In the genomic region with DNA sequence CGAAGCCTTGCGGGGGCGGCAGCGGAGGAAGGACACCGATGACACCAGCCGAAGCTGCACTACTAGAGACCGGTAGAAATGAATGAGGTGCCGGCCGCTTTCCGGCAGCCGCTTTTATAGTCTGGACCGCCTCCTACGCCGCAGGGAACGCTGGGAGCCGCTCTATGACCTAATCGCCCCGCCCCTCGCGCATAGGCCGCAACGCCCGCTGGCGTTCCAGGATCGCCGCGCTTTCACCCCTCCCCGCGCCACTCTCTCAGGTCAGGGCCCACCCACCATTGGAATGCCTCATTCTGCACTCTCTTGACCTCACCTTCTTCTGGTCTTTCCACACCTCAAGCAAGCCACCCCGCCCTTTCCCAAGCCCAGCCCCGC, we compare ENCODE assay signal across 1 cellular context.
TF ChIP-seq lines count a peak whose summit lies in the region.

TSS of gene DDX5 (minus strand) at position 89 of the 375 bp plus-strand sequence. CDS start 170 bp downstream, outside the sequence.

TF ChIP-seq in K562, 482 proteins besides CTCF, POLR2A, EP300 and RAD21 (continued from another document and continues in another):
- no peak for TF ChIP-seq ZNF57 (CRISPR knock-in tag; IDR thresholded peaks at IDR 0.05)
- TF ChIP-seq, protein P1, sequence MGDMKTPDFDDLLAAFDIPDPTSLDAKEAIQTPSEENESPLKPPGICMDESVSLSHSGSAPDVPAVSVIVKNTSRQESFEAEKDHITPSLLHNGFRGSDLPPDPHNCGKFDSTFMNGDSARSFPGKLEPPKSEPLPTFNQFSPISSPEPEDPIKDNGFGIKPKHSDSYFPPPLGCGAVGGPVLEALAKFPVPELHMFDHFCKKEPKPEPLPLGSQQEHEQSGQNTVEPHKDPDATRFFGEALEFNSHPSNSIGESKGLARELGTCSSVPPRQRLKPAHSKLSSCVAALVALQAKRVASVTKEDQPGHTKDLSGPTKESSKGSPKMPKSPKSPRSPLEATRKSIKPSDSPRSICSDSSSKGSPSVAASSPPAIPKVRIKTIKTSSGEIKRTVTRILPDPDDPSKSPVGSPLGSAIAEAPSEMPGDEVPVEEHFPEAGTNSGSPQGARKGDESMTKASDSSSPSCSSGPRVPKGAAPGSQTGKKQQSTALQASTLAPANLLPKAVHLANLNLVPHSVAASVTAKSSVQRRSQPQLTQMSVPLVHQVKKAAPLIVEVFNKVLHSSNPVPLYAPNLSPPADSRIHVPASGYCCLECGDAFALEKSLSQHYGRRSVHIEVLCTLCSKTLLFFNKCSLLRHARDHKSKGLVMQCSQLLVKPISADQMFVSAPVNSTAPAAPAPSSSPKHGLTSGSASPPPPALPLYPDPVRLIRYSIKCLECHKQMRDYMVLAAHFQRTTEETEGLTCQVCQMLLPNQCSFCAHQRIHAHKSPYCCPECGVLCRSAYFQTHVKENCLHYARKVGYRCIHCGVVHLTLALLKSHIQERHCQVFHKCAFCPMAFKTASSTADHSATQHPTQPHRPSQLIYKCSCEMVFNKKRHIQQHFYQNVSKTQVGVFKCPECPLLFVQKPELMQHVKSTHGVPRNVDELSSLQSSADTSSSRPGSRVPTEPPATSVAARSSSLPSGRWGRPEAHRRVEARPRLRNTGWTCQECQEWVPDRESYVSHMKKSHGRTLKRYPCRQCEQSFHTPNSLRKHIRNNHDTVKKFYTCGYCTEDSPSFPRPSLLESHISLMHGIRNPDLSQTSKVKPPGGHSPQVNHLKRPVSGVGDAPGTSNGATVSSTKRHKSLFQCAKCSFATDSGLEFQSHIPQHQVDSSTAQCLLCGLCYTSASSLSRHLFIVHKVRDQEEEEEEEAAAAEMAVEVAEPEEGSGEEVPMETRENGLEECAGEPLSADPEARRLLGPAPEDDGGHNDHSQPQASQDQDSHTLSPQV (IDR thresholded peaks at IDR 0.05): no peak
- TF ChIP-seq ZKSCAN3 (CRISPR knock-in tag; IDR thresholded peaks at IDR 0.05): no peak
- TF ChIP-seq PHF20 (IDR thresholded peaks at IDR 0.05; ENCODE audit: partially characterized antibody): no peak
- TF ChIP-seq CREB5 (CRISPR knock-in tag; IDR thresholded peaks at IDR 0.05): no peak
- peak; percentile 40 for TF ChIP-seq MEIS2 (IDR thresholded peaks at IDR 0.05; ENCODE audit: partially characterized antibody)
- TF ChIP-seq SRSF1 (IDR thresholded peaks at IDR 0.05; ENCODE audit: low read depth, low read length): no peak
- TF ChIP-seq ZKSCAN1 (IDR thresholded peaks at IDR 0.05; ENCODE audit: low read depth, low read length): 0 out of 2 replicates have a peak, but pooled peaks have one; percentile 50
- no peak for TF ChIP-seq RBM34 (IDR thresholded peaks at IDR 0.05; ENCODE audit: borderline replicate concordance, insufficient read depth, low read length)
- peak in 1 of 2 experiments; percentile 53; a peak in 1 of 4 replicates for TF ChIP-seq SRF (CRISPR knock-in tag; IDR thresholded peaks at IDR 0.05)
- no peak for TF ChIP-seq ZNF449 (CRISPR knock-in tag; IDR thresholded peaks at IDR 0.05)
- peak in 1 of 2 experiments; percentile 15; a peak in 1 of 4 replicates for TF ChIP-seq RCOR1 (IDR thresholded peaks at IDR 0.05; ENCODE audit: borderline replicate concordance in 1 of 2, low read depth in 2 of 2, low read length in 2 of 2)
- TF ChIP-seq, protein P2, sequence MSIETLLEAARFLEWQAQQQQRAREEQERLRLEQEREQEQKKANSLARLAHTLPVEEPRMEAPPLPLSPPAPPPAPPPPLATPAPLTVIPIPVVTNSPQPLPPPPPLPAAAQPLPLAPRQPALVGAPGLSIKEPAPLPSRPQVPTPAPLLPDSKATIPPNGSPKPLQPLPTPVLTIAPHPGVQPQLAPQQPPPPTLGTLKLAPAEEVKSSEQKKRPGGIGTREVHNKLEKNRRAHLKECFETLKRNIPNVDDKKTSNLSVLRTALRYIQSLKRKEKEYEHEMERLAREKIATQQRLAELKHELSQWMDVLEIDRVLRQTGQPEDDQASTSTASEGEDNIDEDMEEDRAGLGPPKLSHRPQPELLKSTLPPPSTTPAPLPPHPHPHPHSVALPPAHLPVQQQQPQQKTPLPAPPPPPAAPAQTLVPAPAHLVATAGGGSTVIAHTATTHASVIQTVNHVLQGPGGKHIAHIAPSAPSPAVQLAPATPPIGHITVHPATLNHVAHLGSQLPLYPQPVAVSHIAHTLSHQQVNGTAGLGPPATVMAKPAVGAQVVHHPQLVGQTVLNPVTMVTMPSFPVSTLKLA (conservative IDR thresholded peaks at IDR 0.05): no peak
- TF ChIP-seq ZNF436 (CRISPR knock-in tag; IDR thresholded peaks at IDR 0.05): no peak
- TF ChIP-seq IRF9 (tag; IDR thresholded peaks at IDR 0.05): no peak
- TF ChIP-seq ERF (CRISPR knock-in tag; IDR thresholded peaks at IDR 0.05): no peak
- TF ChIP-seq, protein P3, sequence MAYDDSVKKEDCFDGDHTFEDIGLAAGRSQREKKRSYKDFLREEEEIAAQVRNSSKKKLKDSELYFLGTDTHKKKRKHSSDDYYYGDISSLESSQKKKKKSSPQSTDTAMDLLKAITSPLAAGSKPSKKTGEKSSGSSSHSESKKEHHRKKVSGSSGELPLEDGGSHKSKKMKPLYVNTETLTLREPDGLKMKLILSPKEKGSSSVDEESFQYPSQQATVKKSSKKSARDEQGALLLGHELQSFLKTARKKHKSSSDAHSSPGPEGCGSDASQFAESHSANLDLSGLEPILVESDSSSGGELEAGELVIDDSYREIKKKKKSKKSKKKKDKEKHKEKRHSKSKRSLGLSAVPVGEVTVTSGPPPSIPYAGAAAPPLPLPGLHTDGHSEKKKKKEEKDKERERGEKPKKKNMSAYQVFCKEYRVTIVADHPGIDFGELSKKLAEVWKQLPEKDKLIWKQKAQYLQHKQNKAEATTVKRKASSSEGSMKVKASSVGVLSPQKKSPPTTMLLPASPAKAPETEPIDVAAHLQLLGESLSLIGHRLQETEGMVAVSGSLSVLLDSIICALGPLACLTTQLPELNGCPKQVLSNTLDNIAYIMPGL (CRISPR knock-in tag; IDR thresholded peaks at IDR 0.05): no peak
- peak; percentile 46; the same call in 1 of the 2 replicates for TF ChIP-seq CEBPG (CRISPR knock-in tag; IDR thresholded peaks at IDR 0.05)
- TF ChIP-seq CEBPG (tag; conservative IDR thresholded peaks at IDR 0.05 in 1 of 2, IDR thresholded peaks at IDR 0.05 in 1 of 2): peak in 1 of 2 experiments; percentile 26; a peak in 2 of 4 replicates
- no peak for TF ChIP-seq BDP1 (IDR thresholded peaks at IDR 0.05; ENCODE audit: insufficient read depth, insufficient read length)
- no peak for TF ChIP-seq DNMT1 (IDR thresholded peaks at IDR 0.05)
- no peak for TF ChIP-seq DACH1 (IDR thresholded peaks at IDR 0.05; ENCODE audit: partially characterized antibody)
- no peak for TF ChIP-seq RFX1 (IDR thresholded peaks at IDR 0.05)
- TF ChIP-seq TSC22D4 (tag; IDR thresholded peaks at IDR 0.05): no peak
- TF ChIP-seq ZNF407 (IDR thresholded peaks at IDR 0.05; ENCODE audit: low read depth): no peak
- TF ChIP-seq JUND (IDR thresholded peaks at IDR 0.05; ENCODE audit: borderline replicate concordance, low read depth, low read length): peak; percentile 87
- peak; percentile 75; the same call in 1 of the 3 replicates for TF ChIP-seq JUND (tag; IDR thresholded peaks at IDR 0.05; ENCODE audit: borderline replicate concordance, low read depth, low read length)
- TF ChIP-seq ZNF586 (CRISPR knock-in tag; conservative IDR thresholded peaks at IDR 0.05): no peak
- no peak for TF ChIP-seq MITF (IDR thresholded peaks at IDR 0.05)
- peak; percentile 81 for TF ChIP-seq MBD2 (IDR thresholded peaks at IDR 0.05; ENCODE audit: borderline replicate concordance, low read depth)
- TF ChIP-seq TRIM28 (IDR thresholded peaks at IDR 0.05): no peak
- TF ChIP-seq EGR1 (conservative IDR thresholded peaks at IDR 0.05): peak; percentile 99
- no peak for TF ChIP-seq CBFB (CRISPR knock-in tag; IDR thresholded peaks at IDR 0.05)
- TF ChIP-seq SMARCB1 (IDR thresholded peaks at IDR 0.05; ENCODE audit: insufficient read length, low read depth): no peak
